In genomic region chrX:19468383-19468782, GRCh38 we compare ENCODE assay signal across 2 cellular contexts. TPM values are rescaled to one million over a fixed set of nuclear protein-coding genes. Genes with fewer than 3 reads are reported as not detected.
"Had no signal": no experiment of that assay in that cellular context is flagged by ENCODE, and none has a peak within 500 bp of the region (broad histone marks: within the 10 kb centered on the region; RNA-seq: fewer than 3 reads in every experiment).

No MANE protein-coding gene starts in this region.

RNA-seq across cellular contexts. Expression of gene MAP3K15, which starts 46.9 kb away (rescaled TPM):
- total RNA-seq: HT-29 had no signal
- polyA plus RNA-seq: IgD-negative memory B cell had no signal
